Comparison of ENCODE assay signal across 8 cellular contexts in the genomic region with DNA sequence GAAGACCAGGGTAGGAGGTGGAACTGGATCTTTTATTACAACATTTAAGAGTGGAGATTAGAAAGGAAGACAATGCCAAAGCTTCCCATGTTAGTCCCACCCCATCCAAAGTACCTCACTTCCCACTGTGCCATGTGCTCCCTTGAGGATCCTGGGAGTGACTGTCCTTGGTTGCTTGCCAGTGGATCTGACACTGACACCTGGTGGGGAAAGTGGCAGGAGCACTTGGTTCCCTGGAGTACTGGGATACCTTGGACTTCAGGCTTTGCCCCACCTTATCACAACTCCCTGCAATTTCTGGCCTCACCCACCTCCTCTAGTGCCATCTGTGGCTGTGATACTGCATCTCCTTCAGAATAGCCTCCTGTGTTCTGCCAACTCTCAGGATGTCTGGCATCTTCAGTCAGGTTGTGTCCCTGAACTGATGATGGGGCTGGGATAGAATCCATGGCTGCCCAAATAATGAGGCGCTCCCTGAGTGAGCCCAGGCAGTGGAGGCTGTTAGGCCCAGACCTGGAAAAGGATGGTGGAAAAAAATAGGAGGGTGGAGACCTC. TPM values are rescaled to one million over a fixed set of nuclear protein-coding genes. Genes with fewer than 3 reads are reported as not detected.
DNase-seq lines count a peak whose midpoint lies in the region; FAIRE-seq and TF ChIP-seq lines count a peak whose summit lies in the region.

No MANE protein-coding gene starts in this region.

- H3K27me3 Mint-ChIP-seq in CD14-positive monocyte (ENCODE audit: low read depth in 3 of 3), result peaks cover 0 to 3% (median 2%) of the 10 kb centered on the region in 3 donors

- no peaks in the 10 kb centered on the region for H3K9me3 Mint-ChIP-seq in CD14-positive monocyte

- FAIRE-seq in G401.6 (lab: Jason Lieb, UNC) (peak; percentile 66), small intestine (lab: Jason Lieb, UNC) (no peak)

- peak overlapping the region in 2 of 7 donors; percentile 20 to 74 for H3K27ac Mint-ChIP-seq in CD14-positive monocyte

- WGBS in small intestine, 3 donors, result 33 to 75% (median 53%) methylated on average over 1 of the region's 1 CpG

- H3K36me3 Mint-ChIP-seq in CD14-positive monocyte, result peaks cover 20 to 30% of the 10 kb centered on the region in 2 donors

- peaks cover 30% of the 10 kb centered on the region for H3K4me1 Mint-ChIP-seq in CD14-positive monocyte

- peak overlapping the region in 1 of 2 donors; percentile 93 for H3K4me3 Mint-ChIP-seq in CD14-positive monocyte

- DNase-seq in NCI-H1105 treated with DMSO at 0.1 percent for 48 hours (lab: John Stamatoyannopoulos, UW) (peak; percentile 57), left ventricle myocardium inferior (no peak), small intestine (peak; percentile 99), inferior parietal cortex (ENCODE audit: extremely low spot score) (no peak), AML-193 (lab: John Stamatoyannopoulos, UW) (no peak), CD14-positive monocyte (ENCODE audit: low spot score) (no peak)

- H3K4me3 ChIP-seq in left ventricle myocardium inferior (no peak overlapping the region), small intestine (ENCODE audit: low read depth in 1 of 2, low read length in 2 of 2) (peak overlapping the region in 1 of 2 donors; percentile 84)

- TF ChIP-seq CTCF in VCaP (conservative IDR thresholded peaks at IDR 0.05) (peak; percentile 67), left ventricle myocardium inferior (IDR thresholded peaks at IDR 0.05; ENCODE audit: borderline replicate concordance) (peak; percentile 43), CD14-positive monocyte (IDR thresholded peaks at IDR 0.05) (no peak)

- H3K4me1 ChIP-seq in left ventricle myocardium inferior (peaks cover 26% of the 10 kb centered on the region), small intestine (ENCODE audit: control insufficient read depth in 2 of 2, insufficient read depth in 1 of 2, low read depth in 1 of 2, low read length in 1 of 2) (no peaks in the 10 kb centered on the region)

- intact Hi-C loops in left ventricle myocardium inferior (cut with micrococcal nuclease), result no loop called here
- intact Hi-C loops in CD14-positive monocyte (cut with micrococcal nuclease), result no loop called here

- peak overlapping the region; percentile 26; the same call in 1 of the 2 replicates for H3K27ac ChIP-seq in VCaP
- H3K27ac ChIP-seq in left ventricle myocardium inferior (replicated peaks), result peak overlapping the region; percentile 81
- peak overlapping the region; percentile 92 to 93 for H3K27ac ChIP-seq in small intestine (ENCODE audit: low read depth in 1 of 2, low read length in 1 of 2)

- H3K36me3 ChIP-seq in left ventricle myocardium inferior (peaks cover 36% of the 10 kb centered on the region), small intestine (ENCODE audit: control insufficient read depth in 2 of 2, insufficient read depth in 2 of 2, low read length in 2 of 2) (peaks cover 6 to 17% of the 10 kb centered on the region in 2 donors)

- H3K27me3 ChIP-seq in left ventricle myocardium inferior (ENCODE audit: low read depth) (no peaks in the 10 kb centered on the region), small intestine (ENCODE audit: control insufficient read depth in 2 of 2, insufficient read depth in 2 of 2, low read length in 2 of 2) (no peaks in the 10 kb centered on the region)

- H3K9me3 ChIP-seq in left ventricle myocardium inferior (replicated peaks) (no peaks in the 10 kb centered on the region), small intestine (ENCODE audit: control insufficient read depth, low read depth) (no peaks in the 10 kb centered on the region)

RNA-seq across cellular contexts. Expression of a gene that starts 1.3 kb away (rescaled TPM):
- total RNA-seq in left ventricle myocardium inferior, result 0.82 TPM
- polyA plus RNA-seq in small intestine, result 10 to 100 TPM; 29.3 to 85.7 (median 45.4) TPM
- 1 to 10 TPM in 1 of 2 donors, under 1 TPM in 1; 0.29 to 1.2 TPM for polyA plus RNA-seq in CD14-positive monocyte

RNA-seq across cellular contexts. Expression of a gene that starts 16.6 kb away (rescaled TPM):
- total RNA-seq in left ventricle myocardium inferior, result 900 TPM
- polyA plus RNA-seq in small intestine (1,000 to 10,000 TPM; 1,677 to 2,526 (median 1,745) TPM), CD14-positive monocyte (1,000 to 10,000 TPM; 2,483 to 3,135 TPM)

RNA-seq across cellular contexts. Expression of a gene that starts 24.5 kb away (rescaled TPM):
- total RNA-seq in left ventricle myocardium inferior, result 0.44 TPM
- under 1 TPM in 2 of 3 donors, not detected in 1; 0.24 to 0.45 TPM for polyA plus RNA-seq in small intestine
- under 1 TPM; 0.56 to 0.70 TPM for polyA plus RNA-seq in CD14-positive monocyte

RNA-seq across cellular contexts. Expression of a gene that starts 24.9 kb away (rescaled TPM):
- total RNA-seq in left ventricle myocardium inferior, result 17.9 TPM
- polyA plus RNA-seq in small intestine (10 to 100 TPM in 2 of 3 donors, 1 to 10 TPM in 1; 5.8 to 24.3 (median 12.4) TPM), CD14-positive monocyte (1 to 10 TPM; 4.4 to 5.3 TPM)

RNA-seq across cellular contexts. Expression of a gene that starts 29.2 kb away (rescaled TPM):
- 154 TPM for total RNA-seq in left ventricle myocardium inferior
- polyA plus RNA-seq in small intestine, result 100 to 1,000 TPM; 141 to 490 (median 143) TPM
- 100 to 1,000 TPM; 195 to 305 TPM for polyA plus RNA-seq in CD14-positive monocyte

Comparison
In these comparisons a context has a peak if more than half of its experiments do, and no peak if none do; other contexts are left out.
1. DNase-seq: peak in NCI-H1105 treated with DMSO at 0.1 percent for 48 hours (single experiment) and small intestine (single experiment); none in left ventricle myocardium inferior (single experiment), inferior parietal cortex (single experiment), AML-193 (0 of 2) and CD14-positive monocyte (single experiment).
2. H3K27ac ChIP-seq: peak in every context shown above with its lines; median percentile 92 in small intestine; 81 in left ventricle myocardium inferior; 26 in VCaP.
3. RNA of a gene that starts 1.3 kb away (polyA plus RNA-seq): 29.3 to 85.7 TPM in small intestine; 0.29 to 1.2 TPM in CD14-positive monocyte; every median in the first group is over 10 times any median in the second.